Comparison of ENCODE assay signal across 14 cellular contexts in the genomic region with DNA sequence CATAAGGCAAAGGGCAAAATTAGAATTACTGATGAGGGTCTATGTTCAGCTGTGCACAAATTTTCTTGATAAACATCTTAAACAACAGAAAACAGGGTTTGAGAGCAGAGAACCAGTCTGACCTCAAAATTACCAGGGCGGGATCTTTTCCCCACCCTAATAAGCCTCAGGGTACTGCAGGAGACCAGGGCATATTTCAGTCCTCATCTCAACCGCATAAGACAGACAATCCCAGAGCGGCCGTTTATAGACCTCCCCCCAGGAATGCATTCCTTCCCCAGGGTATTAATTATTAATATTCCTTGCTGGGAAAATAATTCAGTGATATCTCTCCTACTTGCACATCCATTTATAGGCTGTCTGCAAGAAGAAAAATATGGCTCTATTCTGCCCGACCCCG. TPM values are rescaled to one million over a fixed set of nuclear protein-coding genes. Genes with fewer than 3 reads are reported as not detected.
"Had no signal": no experiment of that assay in that cellular context is flagged by ENCODE, and none has a peak within 500 bp of the region (broad histone marks: within the 10 kb centered on the region; RNA-seq: fewer than 3 reads in every experiment).

No MANE protein-coding gene starts in this region.

RNA-seq across cellular contexts. Expression of a gene that starts 16.6 kb away (rescaled TPM):
- total RNA-seq: activated B cell treated with CpG ODN at 0.5 μM for 24 hours; activated CD4-positive, alpha-beta memory T cell treated with anti-CD3 and anti-CD28 coated beads for 36 hours; activated CD4-positive, alpha-beta memory T cell treated with anti-CD3 and anti-CD28 coated beads, Interleukin-2, amount 10 ng/mL, durations not matched to agents 7 days and 5 days; activated CD4-positive, alpha-beta T cell treated with anti-CD3 and anti-CD28 coated beads for 36 hours; activated CD4-positive, alpha-beta T cell treated with anti-CD3 and anti-CD28 coated beads, Interleukin-2, amount 10 ng/mL, durations not matched to agents 24 days and 14 days; activated CD4-positive, alpha-beta T cell treated with anti-CD3 and anti-CD28 coated beads, Interleukin-2, amount 10 ng/mL, durations not matched to agents 7 days and 5 days; activated CD8-positive, alpha-beta memory T cell treated with anti-CD3 and anti-CD28 coated beads for 36 hours; activated CD8-positive, alpha-beta memory T cell treated with anti-CD3 and anti-CD28 coated beads, Interleukin-2, amount 10 ng/mL, durations not matched to agents 7 days and 5 days; activated CD8-positive, alpha-beta T cell treated with anti-CD3 and anti-CD28 coated beads for 36 hours; activated CD8-positive, alpha-beta T cell treated with anti-CD3 and anti-CD28 coated beads, Interleukin-2, amount 10 ng/mL, durations not matched to agents 7 days and 5 days; T-helper 1 cell treated with Interleukin-12 subunit alpha and Interleukin-12 subunit beta and Interleukin-4 antibody, amounts not matched to agents 30 ng/mL and 1 ng/mL, for 36 hours; T-helper 17 cell; T-helper 2 cell treated with Interferon-gamma antibody and Interleukin-4, amounts not matched to agents 100 ng/mL and 5 ng/mL, for 36 hours; WTC11 had no signal

RNA-seq across cellular contexts. Expression of a gene that starts 45.5 kb away (rescaled TPM):
- total RNA-seq: activated CD4-positive, alpha-beta memory T cell treated with anti-CD3 and anti-CD28 coated beads, Interleukin-2, amount 10 ng/mL, durations not matched to agents 7 days and 5 days; activated CD4-positive, alpha-beta T cell treated with anti-CD3 and anti-CD28 coated beads, Interleukin-2, amount 10 ng/mL, durations not matched to agents 24 days and 14 days; activated CD4-positive, alpha-beta T cell treated with anti-CD3 and anti-CD28 coated beads, Interleukin-2, amount 10 ng/mL, durations not matched to agents 7 days and 5 days; activated CD8-positive, alpha-beta memory T cell treated with anti-CD3 and anti-CD28 coated beads, Interleukin-2, amount 10 ng/mL, durations not matched to agents 7 days and 5 days; activated CD8-positive, alpha-beta T cell treated with anti-CD3 and anti-CD28 coated beads, Interleukin-2, amount 10 ng/mL, durations not matched to agents 7 days and 5 days; T-helper 1 cell treated with Interleukin-12 subunit alpha and Interleukin-12 subunit beta and Interleukin-4 antibody, amounts not matched to agents 30 ng/mL and 1 ng/mL, for 36 hours; T-helper 2 cell treated with Interferon-gamma antibody and Interleukin-4, amounts not matched to agents 100 ng/mL and 5 ng/mL, for 36 hours had no signal
